14 cellular contexts compared by ENCODE assay signal in genomic region chr2:116952254-116952653, GRCh38.
DNase-seq lines count a peak whose midpoint lies in the region; ATAC-seq and TF ChIP-seq lines count a peak whose summit lies in the region.
"Had no signal": no experiment of that assay in that cellular context is flagged by ENCODE, and none has a peak within 500 bp of the region (broad histone marks: within the 10 kb centered on the region; RNA-seq: fewer than 3 reads in every experiment).

No MANE protein-coding gene starts in this region.

- H3K23ac ChIP-seq in trophoblast cell (ENCODE audit: low read length) = no peak overlapping the region

- peaks cover 6% of the 10 kb centered on the region for H3K4me1 Mint-ChIP-seq in MCF 10A (ENCODE audit: insufficient read depth, unreplicated experiment)
- H3K4me1 Mint-ChIP-seq: naive B cell had no signal

- H3K36me3 ChIP-seq in mammary epithelial cell (ENCODE audit: insufficient read depth, low read length) (no peaks in the 10 kb centered on the region), trophoblast cell (ENCODE audit: control insufficient read depth in 1 of 2, insufficient read depth in 2 of 2, low read length in 2 of 2) (no peaks in the 10 kb centered on the region)
- H3K36me3 ChIP-seq: upper lobe of left lung had no signal

- H3K79me1 ChIP-seq in trophoblast cell (ENCODE audit: low read length) = no peaks in the 10 kb centered on the region

- no peaks in the 10 kb centered on the region for H3K79me2 ChIP-seq in mammary epithelial cell (ENCODE audit: insufficient read depth, low read length)
- no peaks in the 10 kb centered on the region for H3K79me2 ChIP-seq in trophoblast cell (ENCODE audit: control insufficient read depth, insufficient read depth, low read length, poor library complexity)

- H3K4me1 ChIP-seq in mammary epithelial cell (ENCODE audit: insufficient read depth, low read length) = no peaks in the 10 kb centered on the region
- H3K4me1 ChIP-seq in trophoblast cell (ENCODE audit: control insufficient read depth in 1 of 2, insufficient read depth in 2 of 2, low read length in 2 of 2) = no peaks in the 10 kb centered on the region
- H3K4me1 ChIP-seq: upper lobe of left lung had no signal

- no peaks in the 10 kb centered on the region for H3K27me3 Mint-ChIP-seq in MCF 10A (ENCODE audit: insufficient read depth, unreplicated experiment)
- H3K27me3 Mint-ChIP-seq: naive B cell had no signal

- no peak overlapping the region for H3K4ac ChIP-seq in trophoblast cell (ENCODE audit: low read depth, low read length)

- BruUV-seq in MCF 10A (replicated peaks; lab: Mats Ljungman, UMichigan) (no TSS peak), mammary epithelial cell (replicated peaks; lab: Mats Ljungman, UMichigan) (no TSS peak)

- H3K9ac ChIP-seq in mammary epithelial cell (ENCODE audit: insufficient read depth, low read length) (no peak overlapping the region), trophoblast cell (ENCODE audit: low read length) (no peak overlapping the region)

- H4K8ac ChIP-seq in trophoblast cell (ENCODE audit: low read depth, low read length) = no peak overlapping the region

- WGBS in mammary epithelial cell (ENCODE audit: low coverage, missing lambda C conversion rate) = 10% methylated on average over 4 of the region's 4 CpGs
- WGBS in trophoblast cell (ENCODE audit: extremely low coverage, insufficient coverage, insufficient read length) = 100% methylated on average over 1 of the region's 4 CpGs

- H3K27ac ChIP-seq in mammary epithelial cell (ENCODE audit: insufficient read depth, low read depth, low read length) = no peak overlapping the region
- no peak overlapping the region for H3K27ac ChIP-seq in RWPE1
- no peak overlapping the region for H3K27ac ChIP-seq in trophoblast cell (ENCODE audit: low read depth, low read length)
- H3K27ac ChIP-seq: upper lobe of left lung had no signal

- H4K91ac ChIP-seq in trophoblast cell (ENCODE audit: low read depth, low read length) = no peak overlapping the region

- H2BK5ac ChIP-seq in trophoblast cell (ENCODE audit: low read depth, low read length, poor library complexity) = no peak overlapping the region

- H2AFZ ChIP-seq in mammary epithelial cell (ENCODE audit: low read depth, low read length) (no peak overlapping the region), trophoblast cell (ENCODE audit: insufficient read depth, low read length, poor library complexity) (no peak overlapping the region)

- no peak overlapping the region for H3K18ac ChIP-seq in trophoblast cell (ENCODE audit: low read length)

- dilution Hi-C loops in mammary epithelial cell (cut with HindIII; ENCODE audit: low sequenced_read_pairs) = no loop called here

- H3K4me2 ChIP-seq in mammary epithelial cell (ENCODE audit: insufficient read depth, low read depth, low read length) (no peak overlapping the region), trophoblast cell (ENCODE audit: low read length) (no peak overlapping the region)

- no peak overlapping the region for H3K27ac Mint-ChIP-seq in MCF 10A (ENCODE audit: low read depth, unreplicated experiment)
- H3K27ac Mint-ChIP-seq: activated CD8-positive, alpha-beta T cell treated with anti-CD3 and anti-CD28 coated beads, Interleukin-2, amount 10 ng/mL, durations not matched to agents 7 days and 5 days; naive B cell; T-helper 2 cell treated with Interferon-gamma antibody and Interleukin-4, amounts not matched to agents 5 μg/mL and 100 μg/mL, for 36 hours had no signal

- CTCF ChIA-PET in MCF 10A (lab: Yijun Ruan, JAX) = interaction anchor here (0.6 to 1.9 kb wide), 14 partner anchors 9 to 1005 kb away, joined by 3 to 8 read pairs (median 3); no protein-coding TSS in a partner anchor
- CTCF ChIA-PET in mammary epithelial cell (lab: Charles Lee; ENCODE audit: low non-redundant PET) = no interaction called here
- CTCF ChIA-PET in RWPE1 (lab: Yijun Ruan, JAX) = interaction anchor here (0.6 to 0.8 kb wide), 3 partner anchors 9 to 742 kb away, joined by 3 to 6 read pairs (median 4); no protein-coding TSS in a partner anchor

- no peak overlapping the region for H2BK12ac ChIP-seq in trophoblast cell (ENCODE audit: low read length)

- H4K12ac ChIP-seq in trophoblast cell (ENCODE audit: low read depth, low read length) = no peak overlapping the region

- H3K4me3 ChIP-seq in mammary epithelial cell (replicated peaks in 1 of 3; ENCODE audit: insufficient read depth in 1 of 3, low read depth in 2 of 3, low read length in 3 of 3) (no peak overlapping the region), trophoblast cell (ENCODE audit: low read depth, low read length) (no peak overlapping the region)
- H3K4me3 ChIP-seq: upper lobe of left lung had no signal

- H2BK120ac ChIP-seq in trophoblast cell (ENCODE audit: insufficient read depth, low read length, poor library complexity) = no peak overlapping the region

- ATAC-seq in HG03439 (IDR thresholded peaks at IDR 0.05; ENCODE audit: unreplicated experiment) (no peak), HG02973 (IDR thresholded peaks at IDR 0.05; ENCODE audit: unreplicated experiment) (no peak)
- ATAC-seq: activated CD8-positive, alpha-beta T cell treated with anti-CD3 and anti-CD28 coated beads, Interleukin-2, amount 10 ng/mL, durations not matched to agents 7 days and 5 days had no signal

- no peak overlapping the region for H3K14ac ChIP-seq in trophoblast cell (ENCODE audit: low read length)

- H3K9me3 ChIP-seq in mammary epithelial cell (replicated peaks; ENCODE audit: insufficient read depth, low read length) (peaks cover 10% of the 10 kb centered on the region), trophoblast cell (ENCODE audit: insufficient read depth, low read depth, low read length) (no peaks in the 10 kb centered on the region)

- POLR2A ChIA-PET in MCF 10A (lab: Yijun Ruan, JAX) = interaction anchor here (0.6 kb wide), 1 partner anchor 229 kb away, joined by 3 read pairs; no protein-coding TSS in a partner anchor
- POLR2A ChIA-PET in RWPE1 (lab: Yijun Ruan, JAX; ENCODE audit: low non-redundant PET) = no interaction called here

- in situ Hi-C loops in mammary epithelial cell (cut with MboI; ENCODE audit: low sequenced_read_pairs in 2 of 2) = no loop called here

- no peak overlapping the region for H3K4me3 Mint-ChIP-seq in MCF 10A (ENCODE audit: unreplicated experiment)
- H3K4me3 Mint-ChIP-seq: activated CD8-positive, alpha-beta T cell treated with anti-CD3 and anti-CD28 coated beads, Interleukin-2, amount 10 ng/mL, durations not matched to agents 7 days and 5 days; naive B cell; T-helper 2 cell treated with Interferon-gamma antibody and Interleukin-4, amounts not matched to agents 5 μg/mL and 100 μg/mL, for 36 hours had no signal

- no peaks in the 10 kb centered on the region for H3K36me3 Mint-ChIP-seq in MCF 10A (ENCODE audit: insufficient read depth, unreplicated experiment)
- H3K36me3 Mint-ChIP-seq: naive B cell had no signal

- intact Hi-C loops in MCF 10A (cut with micrococcal nuclease) = loop anchor here (2.0 to 5.0 kb wide), 2 partner anchors 205 to 255 kb away; no protein-coding TSS in a partner anchor
- intact Hi-C loops in mammary epithelial cell (cut with micrococcal nuclease) = no loop called here

- no peaks in the 10 kb centered on the region for H3K27me3 ChIP-seq in mammary epithelial cell (ENCODE audit: insufficient read depth, low read length)
- H3K27me3 ChIP-seq in trophoblast cell (ENCODE audit: insufficient read depth, low read length) = no peaks in the 10 kb centered on the region
- H3K27me3 ChIP-seq: upper lobe of left lung had no signal

- H2AK5ac ChIP-seq in trophoblast cell (ENCODE audit: low read length) = no peak overlapping the region

- H3K9me3 Mint-ChIP-seq in MCF 10A (ENCODE audit: unreplicated experiment) = peaks cover 17% of the 10 kb centered on the region

- no peaks in the 10 kb centered on the region for H4K20me1 ChIP-seq in mammary epithelial cell (ENCODE audit: insufficient read depth, low read length)

- TF ChIP-seq CTCF in MCF 10A (IDR thresholded peaks at IDR 0.05; ENCODE audit: unreplicated experiment) (peak; percentile 27), mammary epithelial cell (conservative IDR thresholded peaks at IDR 0.05 in 1 of 2, IDR thresholded peaks at IDR 0.05 in 1 of 2; ENCODE audit: extremely low read depth in 1 of 2, insufficient read depth in 1 of 2, low read depth in 1 of 2, low read length in 2 of 2) (no peak), RWPE1 (conservative IDR thresholded peaks at IDR 0.05; ENCODE audit: low read depth) (peak; percentile 26)

- DNase-seq in MCF 10A (ENCODE audit: unreplicated experiment) = peak; percentile 36
- no peak for DNase-seq in mammary epithelial cell
- peak; percentile 26 for DNase-seq in RWPE1 (ENCODE audit: low spot score)
- DNase-seq in iPS-NIHi7 (ENCODE audit: extremely low spot score) = peak; percentile 27
- DNase-seq in trophoblast cell = no peak
- DNase-seq in activated CD4-positive, CD25-positive, alpha-beta regulatory T cell (lab: John Stamatoyannopoulos, UW) = no peak
- DNase-seq: activated CD8-positive, alpha-beta T cell treated with anti-CD3 and anti-CD28 coated beads, Interleukin-2, amount 10 ng/mL, durations not matched to agents 7 days and 5 days; activated naive CD4-positive, alpha-beta T cell treated with Interleukin-2 at 50 U/mL for 16 hours; naive B cell; NCI-H1436 treated with DMSO at 0.1 percent for 48 hours; upper lobe of left lung had no signal

Comparison
In these comparisons a context has a peak if more than half of its experiments do, and no peak if none do; other contexts are left out.
1. DNase-seq: peak in MCF 10A (single experiment), RWPE1 (single experiment) and iPS-NIHi7 (single experiment); none in mammary epithelial cell (single experiment), trophoblast cell (0 of 2) and activated CD4-positive, CD25-positive, alpha-beta regulatory T cell (0 of 4).
2. CTCF ChIP-seq: peak in MCF 10A (single experiment) and RWPE1 (single experiment); none in mammary epithelial cell (0 of 2).